Comparison of ENCODE assay signal across 8 cellular contexts in genomic region chr1:168082008-168082876, GRCh38. TPM values are rescaled to one million over a fixed set of nuclear protein-coding genes. Genes with fewer than 3 reads are reported as not detected.
DNase-seq lines count a peak whose midpoint lies in the region; ATAC-seq and TF ChIP-seq lines count a peak whose summit lies in the region.

No MANE protein-coding gene starts in this region.

- peak; percentile 80 for DNase-seq in GM13976 (ENCODE audit: low spot score)
- peak; percentile 69 for DNase-seq in NCI-H1092 (lab: John Stamatoyannopoulos, UW)
- DNase-seq in SK-N-MC (ENCODE audit: low read depth, low spot score): peak; percentile 35
- peak; percentile 87 for DNase-seq in activated naive CD4-positive, alpha-beta T cell treated with anti-CD3 and anti-CD28 coated beads for 36 hours
- peak; percentile 76 for DNase-seq in glomerular visceral epithelial cell (ENCODE audit: extremely low spot score)
- DNase-seq in progenitor cell of endocrine pancreas (ENCODE audit: low spot score, unreplicated experiment): peak; percentile 63
- DNase-seq in vagina (ENCODE audit: extremely low spot score in 2 of 2): peak in 1 of 2 donors; percentile 88

- H3K4me1 Mint-ChIP-seq in activated naive CD4-positive, alpha-beta T cell treated with anti-CD3 and anti-CD28 coated beads for 36 hours (ENCODE audit: low read depth): no peaks in the 10 kb centered on the region
- peaks cover 7% of the 10 kb centered on the region for H3K4me1 Mint-ChIP-seq in progenitor cell of endocrine pancreas (ENCODE audit: low read depth)

- no peak overlapping the region for H3K9ac ChIP-seq in SK-N-MC (ENCODE audit: insufficient read length)

- no peak overlapping the region for H3K27ac ChIP-seq in SK-N-MC
- peak overlapping the region; percentile 36 for H3K27ac ChIP-seq in vagina

- peaks cover 18% of the 10 kb centered on the region for H3K4me1 ChIP-seq in vagina

- intact Hi-C loops in activated naive CD4-positive, alpha-beta T cell treated with anti-CD3 and anti-CD28 coated beads for 36 hours (cut with micrococcal nuclease): loop anchor here (1.0 to 2.0 kb wide), 7 partner anchors 147 to 482 kb away; partner anchors contain the start of gene MPZL1
- intact Hi-C loops in vagina (cut with DNase I): loop anchor here (10.0 kb wide), 1 partner anchor 53 kb away; the partner anchor contains the start of gene GPR161

- H3K9me3 ChIP-seq in SK-N-MC (ENCODE audit: low read depth, low read length) (no peaks in the 10 kb centered on the region), vagina (no peaks in the 10 kb centered on the region)

- H3K36me3 ChIP-seq in SK-N-MC (ENCODE audit: insufficient read depth, low read length) (peaks cover 1% of the 10 kb centered on the region; the same call in 1 of the 2 replicates), vagina (no peaks in the 10 kb centered on the region)

- no peaks in the 10 kb centered on the region for H3K9me3 Mint-ChIP-seq in activated naive CD4-positive, alpha-beta T cell treated with anti-CD3 and anti-CD28 coated beads for 36 hours
- H3K9me3 Mint-ChIP-seq in progenitor cell of endocrine pancreas (ENCODE audit: low read depth): no peaks in the 10 kb centered on the region

- H3K4me3 Mint-ChIP-seq in activated naive CD4-positive, alpha-beta T cell treated with anti-CD3 and anti-CD28 coated beads for 36 hours: no peak overlapping the region
- no peak overlapping the region for H3K4me3 Mint-ChIP-seq in progenitor cell of endocrine pancreas (ENCODE audit: low read depth)

- TF ChIP-seq CTCF in GM13976 (IDR thresholded peaks at IDR 0.05; ENCODE audit: borderline replicate concordance, control extremely low read depth, extremely low read depth, insufficient read depth, missing control alignments) (peak; percentile 92), progenitor cell of endocrine pancreas (IDR thresholded peaks at IDR 0.05; ENCODE audit: unreplicated experiment) (peak; percentile 89), vagina (IDR thresholded peaks at IDR 0.05) (peak; percentile 8 to 65 (median 63))

- peak; percentile 86 for ATAC-seq in HG02642 (IDR thresholded peaks at IDR 0.05; ENCODE audit: poor library complexity, unreplicated experiment)

- CTCF ChIA-PET in activated naive CD4-positive, alpha-beta T cell treated with anti-CD3 and anti-CD28 coated beads for 36 hours (lab: Charles Lee): interaction anchor here (0.5 to 6.3 kb wide), 57 partner anchors 7 to 1141 kb away, joined by 3 to 54 read pairs (median 4); partner anchors contain the start of genes MPZL1 and TBX19

- in situ Hi-C loops in GM13976 (cut with MboI; ENCODE audit: low sequenced_read_pairs, unreplicated experiment): no loop called here

- no peak for TF ChIP-seq POLR2A in vagina (IDR thresholded peaks at IDR 0.05)

- no peaks in the 10 kb centered on the region for H3K27me3 ChIP-seq in vagina

- no peaks in the 10 kb centered on the region for H3K27me3 Mint-ChIP-seq in activated naive CD4-positive, alpha-beta T cell treated with anti-CD3 and anti-CD28 coated beads for 36 hours (ENCODE audit: low read depth)
- no peaks in the 10 kb centered on the region for H3K27me3 Mint-ChIP-seq in progenitor cell of endocrine pancreas

- H3K36me3 Mint-ChIP-seq in activated naive CD4-positive, alpha-beta T cell treated with anti-CD3 and anti-CD28 coated beads for 36 hours (ENCODE audit: low read depth): no peaks in the 10 kb centered on the region
- peaks cover 18% of the 10 kb centered on the region for H3K36me3 Mint-ChIP-seq in progenitor cell of endocrine pancreas (ENCODE audit: insufficient read depth)

- H3K4me3 ChIP-seq in SK-N-MC: no peak overlapping the region
- no peak overlapping the region for H3K4me3 ChIP-seq in vagina

- H3K27ac Mint-ChIP-seq in activated naive CD4-positive, alpha-beta T cell treated with anti-CD3 and anti-CD28 coated beads for 36 hours: no peak overlapping the region
- H3K27ac Mint-ChIP-seq in progenitor cell of endocrine pancreas: peak overlapping the region; percentile 38

RNA-seq across cellular contexts. Expression of gene GPR161, which starts 54.5 kb away (rescaled TPM):
- under 1 TPM; 0.12 to 0.29 TPM for total RNA-seq in activated naive CD4-positive, alpha-beta T cell treated with anti-CD3 and anti-CD28 coated beads for 36 hours
- total RNA-seq in progenitor cell of endocrine pancreas: 57.7 and 58.5 TPM in 2 replicates
- total RNA-seq in vagina: 15.7 TPM

Comparison
In these comparisons a context has a peak if more than half of its experiments do, and no peak if none do; other contexts are left out.
1. RNA of gene GPR161, which starts 54.5 kb away (total RNA-seq): 57.7 to 58.5 TPM in progenitor cell of endocrine pancreas and 15.7 TPM in vagina (single experiment); 0.12 to 0.29 TPM in activated naive CD4-positive, alpha-beta T cell treated with anti-CD3 and anti-CD28 coated beads for 36 hours; every median in the first group is over 10 times any median in the second.
2. Peak in every context shown above with its lines, with median percentiles within 50 percentile points of each other: CTCF ChIP-seq.